ENCODE assay signal across 8 cellular contexts in the genomic region with DNA sequence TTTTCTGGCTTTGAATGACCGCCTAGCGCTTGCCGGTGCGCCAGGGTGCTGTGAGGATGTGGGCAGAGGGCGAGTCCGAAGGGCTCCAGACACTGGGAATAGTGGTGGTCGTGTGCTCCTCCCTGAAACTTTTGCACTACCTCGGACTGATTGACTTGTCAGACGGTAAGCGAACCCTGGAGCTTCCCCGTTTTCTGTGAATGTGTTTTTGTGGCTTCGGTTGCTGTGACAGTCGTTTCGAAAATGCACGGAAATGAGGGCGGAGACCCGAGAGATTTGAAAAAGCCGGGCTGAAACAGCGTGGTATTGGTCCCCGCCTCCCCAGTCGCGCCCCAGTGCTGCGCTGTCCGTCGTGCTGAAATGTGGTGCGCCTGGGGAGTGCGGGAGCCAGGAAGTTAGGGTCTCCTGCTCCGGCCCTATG.
DNase-seq lines count a peak whose midpoint lies in the region; ATAC-seq and TF ChIP-seq lines count a peak whose summit lies in the region.

No MANE protein-coding gene starts in this region.

- TF ChIP-seq CTCF in brain microvascular endothelial cell (IDR thresholded peaks at IDR 0.05; ENCODE audit: low read depth, low read length, missing control alignments): no peak
- no peak for TF ChIP-seq CTCF in lower lobe of right lung (IDR thresholded peaks at IDR 0.05)

- ATAC-seq in GM21619 (IDR thresholded peaks at IDR 0.05; ENCODE audit: unreplicated experiment) (peak; percentile 87), lower lobe of right lung (peak; percentile 63 to 68), aorta (ENCODE audit: low FRiP score) (peak; percentile 63)

- DNase-seq in D341Med (ENCODE audit: low spot score) (peak; percentile 34), NCI-H748 (lab: John Stamatoyannopoulos, UW; ENCODE audit: unreplicated experiment) (peak; percentile 52), brain microvascular endothelial cell (peak; percentile 23), lower lobe of right lung (no peak), aorta (no peak), amniotic stem cell (lab: John Stamatoyannopoulos, UW) (no peak), NCI-H446 (lab: John Stamatoyannopoulos, UW) (no peak)

- in situ Hi-C loops in brain microvascular endothelial cell (cut with HindIII; ENCODE audit: low pct_ligation_motif_present, low sequenced_read_pairs): no loop called here

- H3K36me3 ChIP-seq in brain microvascular endothelial cell (replicated peaks) (no peaks in the 10 kb centered on the region), lower lobe of right lung (no peaks in the 10 kb centered on the region), aorta (ENCODE audit: control insufficient read depth in 1 of 2, insufficient read depth in 2 of 2, low read length in 1 of 2) (no peaks in the 10 kb centered on the region)

- H3K27ac ChIP-seq in brain microvascular endothelial cell: no peak overlapping the region
- no peak overlapping the region for H3K27ac ChIP-seq in lower lobe of right lung
- no peak overlapping the region for H3K27ac ChIP-seq in aorta (ENCODE audit: low read depth in 1 of 2, low read length in 2 of 2)

- peak overlapping the region; percentile 5 for H3K4me3 ChIP-seq in brain microvascular endothelial cell (ENCODE audit: low read depth, low read length)
- no peak overlapping the region for H3K4me3 ChIP-seq in lower lobe of right lung
- H3K4me3 ChIP-seq in aorta (ENCODE audit: low read length in 2 of 2): no peak overlapping the region

- H3K27me3 ChIP-seq in brain microvascular endothelial cell (replicated peaks): peaks cover 3% of the 10 kb centered on the region
- peaks cover 33% of the 10 kb centered on the region for H3K27me3 ChIP-seq in lower lobe of right lung (ENCODE audit: low read depth)
- peaks cover 0 to 5% of the 10 kb centered on the region in 2 donors for H3K27me3 ChIP-seq in aorta (ENCODE audit: control insufficient read depth in 1 of 2, insufficient read depth in 2 of 2, low read length in 1 of 2)

- H3K9me3 ChIP-seq in lower lobe of right lung: no peaks in the 10 kb centered on the region
- peaks cover 2% of the 10 kb centered on the region for H3K9me3 ChIP-seq in aorta (ENCODE audit: control insufficient read depth, low read length)

- intact Hi-C loops in lower lobe of right lung (cut with DNase I) (no loop called here), aorta (cut with DNase I) (no loop called here)

- H3K4me1 ChIP-seq in lower lobe of right lung (no peaks in the 10 kb centered on the region), aorta (ENCODE audit: control insufficient read depth in 1 of 2, insufficient read depth in 2 of 2, low read length in 2 of 2) (no peaks in the 10 kb centered on the region)

- 1% methylated on average over 28 of the region's 28 CpGs for WGBS in aorta, 2 donors

Comparison
In these comparisons a context has a peak if more than half of its experiments do, and no peak if none do; other contexts are left out.
1. DNase-seq: peak in D341Med (single experiment), NCI-H748 (single experiment) and brain microvascular endothelial cell (single experiment); none in lower lobe of right lung (single experiment), aorta (0 of 2), amniotic stem cell (single experiment) and NCI-H446 (0 of 2).
2. Peak in every context shown above with its lines, with median percentiles within 50 percentile points of each other: ATAC-seq.